8 cellular contexts compared by ENCODE assay signal in the genomic region with DNA sequence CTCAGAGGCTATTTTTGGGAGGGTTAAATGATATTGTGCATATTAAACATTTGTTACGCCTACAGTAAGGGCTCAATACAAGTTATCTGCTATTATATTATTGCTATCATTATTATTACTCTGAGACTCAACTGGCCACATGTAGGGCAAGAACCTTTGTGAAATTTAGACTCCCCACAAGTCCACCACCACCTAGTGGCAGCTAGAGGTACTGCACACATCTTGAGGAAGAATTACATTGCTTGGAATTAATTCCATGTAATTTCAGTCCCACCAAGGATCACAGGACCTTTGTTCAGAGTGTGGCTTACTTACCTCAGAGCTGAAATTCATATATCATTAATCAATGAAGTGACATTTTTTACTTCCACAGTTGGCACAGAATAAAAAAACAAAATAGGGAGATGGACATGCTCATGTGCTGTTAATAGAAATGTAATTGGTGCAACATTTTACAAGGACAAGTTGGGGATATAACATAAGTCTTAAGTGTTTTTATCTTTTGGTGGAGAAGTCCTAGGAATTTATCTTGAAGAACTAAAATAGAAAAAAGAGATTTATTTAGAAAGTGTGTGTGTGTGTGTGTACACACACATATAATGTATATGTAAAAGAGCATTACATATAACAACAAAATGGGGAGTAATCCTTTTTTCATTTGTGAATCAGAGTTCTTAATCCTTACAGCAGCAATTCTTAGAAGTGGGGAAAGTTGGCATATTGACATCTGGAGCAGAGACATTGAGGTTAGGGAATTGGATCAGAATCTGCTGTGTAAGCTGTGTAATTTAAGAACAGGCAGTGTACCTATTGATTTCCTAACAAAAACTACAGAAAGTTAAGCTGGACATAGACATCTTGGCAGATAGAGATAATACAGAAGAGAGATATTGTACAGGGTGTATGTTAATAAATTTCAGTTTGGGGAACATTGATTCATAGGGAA. TPM values are rescaled to one million over a fixed set of nuclear protein-coding genes. Genes with fewer than 3 reads are reported as not detected.
A peak's percentile ranks its signal among the peaks of the same experiment; 100 is the strongest.
DNase-seq lines count a peak whose midpoint lies in the region; ATAC-seq and TF ChIP-seq lines count a peak whose summit lies in the region.

No MANE protein-coding gene starts in this region.

- no peak overlapping the region for H3K4me3 Mint-ChIP-seq in naive thymus-derived CD8-positive, alpha-beta T cell

- POLR2A ChIA-PET in naive thymus-derived CD8-positive, alpha-beta T cell (lab: Charles Lee) = no interaction called here

- peaks cover 0 to 18% (median 7%) of the 10 kb centered on the region in 4 donors for H3K4me1 Mint-ChIP-seq in naive thymus-derived CD8-positive, alpha-beta T cell

- H3K27ac Mint-ChIP-seq in naive thymus-derived CD8-positive, alpha-beta T cell = no peak overlapping the region

- peak; percentile 90 for TF ChIP-seq CTCF in GM13977 (IDR thresholded peaks at IDR 0.05; ENCODE audit: extremely low read depth, insufficient read depth, missing control alignments)

- peak; percentile 59 for ATAC-seq in HG03558 (IDR thresholded peaks at IDR 0.05; ENCODE audit: extremely low read depth, unreplicated experiment)
- ATAC-seq in esophagus mucosa = peak; percentile 73
- peak in 1 of 2 donors; percentile 52 for ATAC-seq in naive thymus-derived CD8-positive, alpha-beta T cell

- peak; percentile 70 for DNase-seq in A172 (ENCODE audit: low spot score)
- peak; percentile 60 for DNase-seq in GM13977 (ENCODE audit: low spot score)
- DNase-seq in NOMO-1 treated with dmso at 0.1 percent for 144 hours (lab: John Stamatoyannopoulos, UW; ENCODE audit: unreplicated experiment) = peak; percentile 14
- DNase-seq in activated CD8-positive, alpha-beta memory T cell treated with anti-CD3 and anti-CD28 coated beads, Interleukin-2, amount 50 U/mL, for 24 hours (ENCODE audit: extremely low read depth) = peak; percentile 53
- peak; percentile 32 to 81 (median 62) for DNase-seq in naive thymus-derived CD8-positive, alpha-beta T cell
- DNase-seq in stimulated activated naive CD4-positive, alpha-beta T cell treated with Interleukin-2 at 50 U/mL for 16 hours (lab: John Stamatoyannopoulos, UW) = peak; percentile 45

- in situ Hi-C loops in GM13977 (cut with MboI; ENCODE audit: low pct_unique_long_range_greater_than_20kb, low sequenced_read_pairs, unreplicated experiment) = no loop called here

- peaks cover 0 to 14% (median 14%) of the 10 kb centered on the region in 3 donors for H3K36me3 Mint-ChIP-seq in naive thymus-derived CD8-positive, alpha-beta T cell

- H3K9me3 Mint-ChIP-seq in naive thymus-derived CD8-positive, alpha-beta T cell = no peaks in the 10 kb centered on the region

- no peaks in the 10 kb centered on the region for H3K27me3 Mint-ChIP-seq in naive thymus-derived CD8-positive, alpha-beta T cell

RNA-seq across cellular contexts. Expression of gene MSANTD3, which starts 11.2 kb away (rescaled TPM):
- total RNA-seq in A172 (2014; rRNA removed; shearing (Covaris generic)) = 239 and 265 TPM in 2 replicates
- 10.3 TPM for total RNA-seq in esophagus mucosa
- 10 to 100 TPM; 11.8 to 12.9 TPM for total RNA-seq in naive thymus-derived CD8-positive, alpha-beta T cell
- polyA plus RNA-seq in naive thymus-derived CD8-positive, alpha-beta T cell = 1 to 10 TPM; 3.5 to 5.9 (median 4.7) TPM

RNA-seq across cellular contexts. Expression of gene TMEFF1, which starts 34.8 kb away (rescaled TPM):
- total RNA-seq in A172 (2014; rRNA removed; shearing (Covaris generic)) = 8.6 and 16.3 TPM in 2 replicates
- not detected for total RNA-seq in esophagus mucosa
- total RNA-seq in naive thymus-derived CD8-positive, alpha-beta T cell = under 1 TPM in 1 of 2 experiments, not detected in 1; 0.31 TPM
- not detected for polyA plus RNA-seq in naive thymus-derived CD8-positive, alpha-beta T cell

Comparison
In these comparisons a context has a peak if more than half of its experiments do, and no peak if none do; other contexts are left out.
1. DNase-seq: peak in every context shown above with its lines; median percentile 70 in A172; 62 in naive thymus-derived CD8-positive, alpha-beta T cell; 60 in GM13977; 53 in activated CD8-positive, alpha-beta memory T cell treated with anti-CD3 and anti-CD28 coated beads, Interleukin-2, amount 50 U/mL, for 24 hours; 45 in stimulated activated naive CD4-positive, alpha-beta T cell treated with Interleukin-2 at 50 U/mL for 16 hours; 14 in NOMO-1 treated with dmso at 0.1 percent for 144 hours.
2. RNA of gene MSANTD3, which starts 11.2 kb away (total RNA-seq): 239 to 265 TPM in A172; 11.8 to 12.9 TPM in naive thymus-derived CD8-positive, alpha-beta T cell and 10.3 TPM in esophagus mucosa (single experiment); every median in the first group is over 10 times any median in the second.